In genomic region chr7:50404392-50404791, GRCh38 we compare ENCODE assay signal across 12 cellular contexts. TPM values are rescaled to one million over a fixed set of nuclear protein-coding genes. Genes with fewer than 3 reads are reported as not detected.
A peak's percentile ranks its signal among the peaks of the same experiment; 100 is the strongest.
DNase-seq lines count a peak whose midpoint lies in the region; ATAC-seq and TF ChIP-seq lines count a peak whose summit lies in the region.
"Had no signal": no experiment of that assay in that cellular context is flagged by ENCODE, and none has a peak within 500 bp of the region (broad histone marks: within the 10 kb centered on the region; RNA-seq: fewer than 3 reads in every experiment).

No MANE protein-coding gene starts in this region.

- ATAC-seq in activated CD4-positive, alpha-beta T cell treated with anti-CD3 and anti-CD28 coated beads for 36 hours, result peak; percentile 17
- no peak for ATAC-seq in left cardiac atrium
- no peak for ATAC-seq in HG02884 (IDR thresholded peaks at IDR 0.05; ENCODE audit: unreplicated experiment)
- ATAC-seq: body of pancreas had no signal

- H3K36me3 ChIP-seq in neutrophil, result peaks cover 58% of the 10 kb centered on the region
- H3K36me3 ChIP-seq: thyroid gland had no signal

- peaks cover 6 to 8% of the 10 kb centered on the region in 2 experiments for H3K4me1 ChIP-seq in neutrophil (ENCODE audit: control insufficient read depth in 1 of 2, insufficient read depth in 1 of 2, low read depth in 1 of 2, low read length in 1 of 2)
- H3K4me1 ChIP-seq: thyroid gland had no signal

- peaks cover 80% of the 10 kb centered on the region for H3K4me1 Mint-ChIP-seq in activated CD4-positive, alpha-beta T cell treated with anti-CD3 and anti-CD28 coated beads for 36 hours
- H3K4me1 Mint-ChIP-seq in IgD-negative memory B cell, result peaks cover 61 to 79% (median 62%) of the 10 kb centered on the region in 3 donors
- peaks cover 83% of the 10 kb centered on the region for H3K4me1 Mint-ChIP-seq in activated naive CD8-positive, alpha-beta T cell (ENCODE audit: low read depth)

- POLR2A ChIA-PET in activated CD4-positive, alpha-beta T cell treated with anti-CD3 and anti-CD28 coated beads for 36 hours (lab: Charles Lee), result no interaction called here

- H3K27ac Mint-ChIP-seq in activated CD4-positive, alpha-beta T cell treated with anti-CD3 and anti-CD28 coated beads for 36 hours, result peak overlapping the region; percentile 32
- H3K27ac Mint-ChIP-seq in IgD-negative memory B cell, result peak overlapping the region; percentile 91 to 98 (median 92)
- H3K27ac Mint-ChIP-seq in activated naive CD8-positive, alpha-beta T cell, result peak overlapping the region; percentile 88

- H3K27me3 ChIP-seq in neutrophil, result no peaks in the 10 kb centered on the region
- H3K27me3 ChIP-seq: body of pancreas, thyroid gland had no signal

- H3K27me3 Mint-ChIP-seq in activated CD4-positive, alpha-beta T cell treated with anti-CD3 and anti-CD28 coated beads for 36 hours, result no peaks in the 10 kb centered on the region
- H3K27me3 Mint-ChIP-seq in IgD-negative memory B cell, result no peaks in the 10 kb centered on the region
- H3K27me3 Mint-ChIP-seq in activated naive CD8-positive, alpha-beta T cell, result no peaks in the 10 kb centered on the region

- no peak overlapping the region for H3K4me3 Mint-ChIP-seq in activated CD4-positive, alpha-beta T cell treated with anti-CD3 and anti-CD28 coated beads for 36 hours
- H3K4me3 Mint-ChIP-seq in IgD-negative memory B cell, result peak overlapping the region in 3 of 4 donors; percentile 22 to 90 (median 63)
- H3K4me3 Mint-ChIP-seq in activated naive CD8-positive, alpha-beta T cell, result no peak overlapping the region

- H3K9me3 Mint-ChIP-seq in activated CD4-positive, alpha-beta T cell treated with anti-CD3 and anti-CD28 coated beads for 36 hours (ENCODE audit: low read depth), result no peaks in the 10 kb centered on the region
- H3K9me3 Mint-ChIP-seq in IgD-negative memory B cell, result no peaks in the 10 kb centered on the region
- no peaks in the 10 kb centered on the region for H3K9me3 Mint-ChIP-seq in activated naive CD8-positive, alpha-beta T cell (ENCODE audit: low read depth)

- H3K9me3 ChIP-seq in neutrophil, result no peaks in the 10 kb centered on the region
- H3K9me3 ChIP-seq: body of pancreas, thyroid gland had no signal

- no peak for TF ChIP-seq CTCF in neutrophil (IDR thresholded peaks at IDR 0.05)

- CTCF ChIA-PET in activated CD4-positive, alpha-beta T cell treated with anti-CD3 and anti-CD28 coated beads for 36 hours (lab: Charles Lee), result interaction anchor here (1.0 to 1.1 kb wide), 2 partner anchors 9 to 14 kb away, joined by 3 read pairs; no protein-coding TSS in a partner anchor

- DNase-seq in activated CD4-positive, alpha-beta T cell treated with anti-CD3 and anti-CD28 coated beads for 36 hours, result no peak
- DNase-seq in activated CD4-positive, alpha-beta T cell treated with anti-CD3 and anti-CD28 coated beads for 4 hours, result no peak
- DNase-seq in ureter (ENCODE audit: low spot score), result no peak
- no peak for DNase-seq in left cardiac atrium
- DNase-seq: body of pancreas, hippocampal formation, mammary epithelial cell, thyroid gland had no signal

- intact Hi-C loops in activated CD4-positive, alpha-beta T cell treated with anti-CD3 and anti-CD28 coated beads for 36 hours (cut with DNase I, micrococcal nuclease), result no loop called here
- intact Hi-C loops in left cardiac atrium (cut with DNase I), result no loop called here

- H3K4me3 ChIP-seq in neutrophil (ENCODE audit: low read depth in 1 of 2, low read length in 1 of 2), result no peak overlapping the region
- H3K4me3 ChIP-seq: body of pancreas, thyroid gland had no signal

- peak overlapping the region; percentile 49 for H3K27ac ChIP-seq in neutrophil
- H3K27ac ChIP-seq: body of pancreas, thyroid gland had no signal

- H3K36me3 Mint-ChIP-seq in activated CD4-positive, alpha-beta T cell treated with anti-CD3 and anti-CD28 coated beads for 36 hours (ENCODE audit: low read depth), result peaks cover 53% of the 10 kb centered on the region
- peaks cover 19% of the 10 kb centered on the region for H3K36me3 Mint-ChIP-seq in IgD-negative memory B cell
- H3K36me3 Mint-ChIP-seq in activated naive CD8-positive, alpha-beta T cell, result peaks cover 9% of the 10 kb centered on the region

RNA-seq across cellular contexts. Expression of gene FIGNL1, which starts 45.8 kb away (rescaled TPM):
- total RNA-seq in activated CD4-positive, alpha-beta T cell treated with anti-CD3 and anti-CD28 coated beads for 36 hours, result 10 to 100 TPM; 46.9 to 49.3 TPM
- polyA plus RNA-seq in IgD-negative memory B cell, result 7.4 TPM
- total RNA-seq in ureter (8.8 TPM), left cardiac atrium (1 to 10 TPM; 4.6 to 6.1 TPM)

Comparison
In these comparisons a context has a peak if more than half of its experiments do, and no peak if none do; other contexts are left out.
1. H3K27ac Mint-ChIP-seq: peak in every context shown above with its lines; median percentile 92 in IgD-negative memory B cell; 88 in activated naive CD8-positive, alpha-beta T cell; 32 in activated CD4-positive, alpha-beta T cell treated with anti-CD3 and anti-CD28 coated beads for 36 hours.
2. H3K4me3 Mint-ChIP-seq: peak in IgD-negative memory B cell (3 of 4); none in activated CD4-positive, alpha-beta T cell treated with anti-CD3 and anti-CD28 coated beads for 36 hours (single experiment) and activated naive CD8-positive, alpha-beta T cell (single experiment).